In genomic region chr13:93547886-93548285, GRCh38 we compare ENCODE assay signal across 23 cellular contexts.
DNase-seq lines count a peak whose midpoint lies in the region.
"Had no signal": no experiment of that assay in that cellular context is flagged by ENCODE, and none has a peak within 500 bp of the region (broad histone marks: within the 10 kb centered on the region; RNA-seq: fewer than 3 reads in every experiment).

No MANE protein-coding gene starts in this region.

- DNase-seq in EH (ENCODE audit: low read depth) (peak; percentile 15), LHCN-M2 (ENCODE audit: low read depth) (peak; percentile 30), kidney glomerular epithelial cell (lab: John Stamatoyannopoulos, UW) (peak; percentile 78), renal cortical epithelial cell (ENCODE audit: low read depth) (peak; percentile 38), NCI-H1436 treated with DMSO at 0.1 percent for 48 hours (lab: John Stamatoyannopoulos, UW) (no peak), amygdala (lab: John Stamatoyannopoulos, UW) (no peak), iPS-NIHi11 (ENCODE audit: low spot score) (no peak)
- no peak for DNase-seq in stimulated activated CD8-positive, alpha-beta memory T cell treated with anti-CD3 and anti-CD28 coated beads, Interleukin-4, amount 100 ng/mL, for 48 hours
- DNase-seq: BE2C; CD8-positive, alpha-beta memory T cell; DMS153; DND-41; Karpas-422; MV-4-11; NCI-H1105; NCI-H146; NCI-H1930; NCI-H2107; NCI-H446; NCI-H524 treated with DMSO at 0.1 percent for 48 hours; NCI-H774; SK-N-SH; SW 1271 had no signal

Comparison
In these comparisons a context has a peak if more than half of its experiments do, and no peak if none do; other contexts are left out.
1. DNase-seq: peak in EH (single experiment), LHCN-M2 (single experiment), kidney glomerular epithelial cell (single experiment) and renal cortical epithelial cell (single experiment); none in NCI-H1436 treated with DMSO at 0.1 percent for 48 hours (single experiment), amygdala (0 of 56), stimulated activated CD8-positive, alpha-beta memory T cell treated with anti-CD3 and anti-CD28 coated beads, Interleukin-4, amount 100 ng/mL, for 48 hours (single experiment) and iPS-NIHi11 (single experiment).